ENCODE assay signal across 8 cellular contexts in the genomic region with DNA sequence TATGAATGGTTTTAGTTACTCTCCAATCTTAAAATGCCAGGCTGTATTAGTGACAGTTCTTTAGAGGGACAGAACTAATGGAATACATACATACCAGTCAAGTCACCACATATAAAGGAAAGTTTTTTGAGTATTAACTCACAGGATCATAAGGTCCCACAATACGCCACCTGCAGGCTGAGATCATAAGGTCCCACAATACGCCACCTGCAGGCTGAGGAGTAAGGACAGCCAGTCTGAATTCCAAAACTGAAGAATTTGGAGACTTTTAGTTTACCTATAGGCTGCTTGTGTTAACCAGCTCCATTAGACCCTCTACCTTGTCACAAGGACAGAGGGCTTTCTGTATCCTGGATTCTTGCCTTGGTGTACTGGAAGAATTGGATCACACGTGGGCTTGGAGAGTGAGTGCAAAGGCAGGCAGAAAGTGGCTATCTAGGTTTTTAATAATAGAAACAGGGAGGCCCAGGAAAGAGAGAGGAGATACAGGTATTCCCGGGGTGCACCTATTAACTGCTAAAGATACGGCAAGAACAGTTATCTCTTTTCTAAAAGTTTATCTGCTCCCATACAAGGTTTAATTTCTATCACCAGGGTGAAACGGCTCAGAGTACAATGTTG.
DNase-seq lines count a peak whose midpoint lies in the region; TF ChIP-seq lines count a peak whose summit lies in the region.

No MANE protein-coding gene starts in this region.

- no peak overlapping the region for H2AFZ ChIP-seq in smooth muscle cell (ENCODE audit: low read depth)

- H4K20me1 ChIP-seq in smooth muscle cell (ENCODE audit: low read depth) = no peaks in the 10 kb centered on the region

- TF ChIP-seq POLR2A in breast epithelium (IDR thresholded peaks at IDR 0.05) = no peak

- no peaks in the 10 kb centered on the region for H3K79me2 ChIP-seq in smooth muscle cell (ENCODE audit: low read depth)

- peak; percentile 49 for TF ChIP-seq CTCF in HEK293 (tag by site-specific recombination; IDR thresholded peaks at IDR 0.05)
- peak in 2 of 3 donors; percentile 24 to 27 for TF ChIP-seq CTCF in breast epithelium (IDR thresholded peaks at IDR 0.05)
- TF ChIP-seq CTCF in smooth muscle cell (IDR thresholded peaks at IDR 0.05; ENCODE audit: borderline replicate concordance, insufficient read depth, poor library complexity, severe bottlenecking) = peak; percentile 51

- no peak overlapping the region for H3K9ac ChIP-seq in smooth muscle cell (ENCODE audit: low read depth)

- H3K9me3 ChIP-seq in HEK293 (ENCODE audit: control insufficient read depth, insufficient read depth, low read depth, low read length) (no peaks in the 10 kb centered on the region), breast epithelium (no peaks in the 10 kb centered on the region), smooth muscle cell (replicated peaks; ENCODE audit: low read depth) (no peaks in the 10 kb centered on the region)

- H3K27me3 ChIP-seq in breast epithelium (no peaks in the 10 kb centered on the region), smooth muscle cell (ENCODE audit: low read depth) (no peaks in the 10 kb centered on the region)

- DNase-seq in NCI-H748 (lab: John Stamatoyannopoulos, UW; ENCODE audit: unreplicated experiment) = peak; percentile 32
- no peak for DNase-seq in NCI-H748 treated with DMSO at 0.1 percent for 48 hours (lab: John Stamatoyannopoulos, UW)
- peak; percentile 7 for DNase-seq in M059J (ENCODE audit: low read depth)
- DNase-seq in breast epithelium (ENCODE audit: low spot score in 2 of 2) = no peak
- no peak for DNase-seq in smooth muscle cell (lab: John Stamatoyannopoulos, UW; ENCODE audit: unreplicated experiment)
- DNase-seq in C1 segment of cervical spinal cord (lab: John Stamatoyannopoulos, UW) = no peak
- no peak for DNase-seq in kidney glomerular epithelial cell (lab: John Stamatoyannopoulos, UW)

- H3K27ac ChIP-seq in HEK293 (ENCODE audit: extremely low read depth, low read depth, low read length) = no peak overlapping the region
- H3K27ac ChIP-seq in breast epithelium = no peak overlapping the region
- H3K27ac ChIP-seq in smooth muscle cell (ENCODE audit: low read depth) = no peak overlapping the region

- CTCF ChIA-PET in HEK293 (lab: Yijun Ruan, JAX) = interaction anchor here (0.7 to 1.6 kb wide), 6 partner anchors 11 to 259 kb away, joined by 3 to 4 read pairs (median 4); no protein-coding TSS in a partner anchor

- H3F3A ChIP-seq in smooth muscle cell (ENCODE audit: low read depth) = no peaks in the 10 kb centered on the region

- 70% methylated on average over 6 of the region's 6 CpGs for WGBS in smooth muscle cell (ENCODE audit: low lambda C conversion rate)

- H3K4me3 ChIP-seq in HEK293 (ENCODE audit: low read depth, low read length) = no peak overlapping the region
- no peak overlapping the region for H3K4me3 ChIP-seq in breast epithelium
- no peak overlapping the region for H3K4me3 ChIP-seq in smooth muscle cell

- intact Hi-C loops in breast epithelium (cut with DNase I; ENCODE audit: low total_unique reads) = no loop called here

- POLR2A ChIA-PET in HEK293 (lab: Yijun Ruan, JAX) = no interaction called here

- H3K4me1 ChIP-seq in HEK293 (ENCODE audit: control insufficient read depth, insufficient read depth, low read length) (no peaks in the 10 kb centered on the region), breast epithelium (no peaks in the 10 kb centered on the region), smooth muscle cell (ENCODE audit: low read depth) (no peaks in the 10 kb centered on the region)

- H3K36me3 ChIP-seq in HEK293 (ENCODE audit: control insufficient read depth in 2 of 2, insufficient read depth in 1 of 2, low read length in 2 of 2) = no peaks in the 10 kb centered on the region
- no peaks in the 10 kb centered on the region for H3K36me3 ChIP-seq in breast epithelium
- no peaks in the 10 kb centered on the region for H3K36me3 ChIP-seq in smooth muscle cell (ENCODE audit: low read depth)

- no peak overlapping the region for H3K4me2 ChIP-seq in smooth muscle cell

TF ChIP-seq in HEK293, 187 proteins besides CTCF, POLR2A, EP300 and RAD21:
- TF ChIP-seq ZNF112 (tag by site-specific recombination; IDR thresholded peaks at IDR 0.05) (no peak), ZNF132 (tag by site-specific recombination; IDR thresholded peaks at IDR 0.05; ENCODE audit: borderline replicate concordance) (no peak), ZEB2 (tag by site-specific recombination; IDR thresholded peaks at IDR 0.05) (no peak), KLF16 (tag by site-specific recombination; IDR thresholded peaks at IDR 0.05) (no peak)
- TF ChIP-seq, protein P1, sequence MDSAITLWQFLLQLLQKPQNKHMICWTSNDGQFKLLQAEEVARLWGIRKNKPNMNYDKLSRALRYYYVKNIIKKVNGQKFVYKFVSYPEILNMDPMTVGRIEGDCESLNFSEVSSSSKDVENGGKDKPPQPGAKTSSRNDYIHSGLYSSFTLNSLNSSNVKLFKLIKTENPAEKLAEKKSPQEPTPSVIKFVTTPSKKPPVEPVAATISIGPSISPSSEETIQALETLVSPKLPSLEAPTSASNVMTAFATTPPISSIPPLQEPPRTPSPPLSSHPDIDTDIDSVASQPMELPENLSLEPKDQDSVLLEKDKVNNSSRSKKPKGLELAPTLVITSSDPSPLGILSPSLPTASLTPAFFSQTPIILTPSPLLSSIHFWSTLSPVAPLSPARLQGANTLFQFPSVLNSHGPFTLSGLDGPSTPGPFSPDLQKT (IDR thresholded peaks at IDR 0.05; ENCODE audit: borderline replicate concordance, low read depth, low read length) = no peak
- TF ChIP-seq, protein P2, sequence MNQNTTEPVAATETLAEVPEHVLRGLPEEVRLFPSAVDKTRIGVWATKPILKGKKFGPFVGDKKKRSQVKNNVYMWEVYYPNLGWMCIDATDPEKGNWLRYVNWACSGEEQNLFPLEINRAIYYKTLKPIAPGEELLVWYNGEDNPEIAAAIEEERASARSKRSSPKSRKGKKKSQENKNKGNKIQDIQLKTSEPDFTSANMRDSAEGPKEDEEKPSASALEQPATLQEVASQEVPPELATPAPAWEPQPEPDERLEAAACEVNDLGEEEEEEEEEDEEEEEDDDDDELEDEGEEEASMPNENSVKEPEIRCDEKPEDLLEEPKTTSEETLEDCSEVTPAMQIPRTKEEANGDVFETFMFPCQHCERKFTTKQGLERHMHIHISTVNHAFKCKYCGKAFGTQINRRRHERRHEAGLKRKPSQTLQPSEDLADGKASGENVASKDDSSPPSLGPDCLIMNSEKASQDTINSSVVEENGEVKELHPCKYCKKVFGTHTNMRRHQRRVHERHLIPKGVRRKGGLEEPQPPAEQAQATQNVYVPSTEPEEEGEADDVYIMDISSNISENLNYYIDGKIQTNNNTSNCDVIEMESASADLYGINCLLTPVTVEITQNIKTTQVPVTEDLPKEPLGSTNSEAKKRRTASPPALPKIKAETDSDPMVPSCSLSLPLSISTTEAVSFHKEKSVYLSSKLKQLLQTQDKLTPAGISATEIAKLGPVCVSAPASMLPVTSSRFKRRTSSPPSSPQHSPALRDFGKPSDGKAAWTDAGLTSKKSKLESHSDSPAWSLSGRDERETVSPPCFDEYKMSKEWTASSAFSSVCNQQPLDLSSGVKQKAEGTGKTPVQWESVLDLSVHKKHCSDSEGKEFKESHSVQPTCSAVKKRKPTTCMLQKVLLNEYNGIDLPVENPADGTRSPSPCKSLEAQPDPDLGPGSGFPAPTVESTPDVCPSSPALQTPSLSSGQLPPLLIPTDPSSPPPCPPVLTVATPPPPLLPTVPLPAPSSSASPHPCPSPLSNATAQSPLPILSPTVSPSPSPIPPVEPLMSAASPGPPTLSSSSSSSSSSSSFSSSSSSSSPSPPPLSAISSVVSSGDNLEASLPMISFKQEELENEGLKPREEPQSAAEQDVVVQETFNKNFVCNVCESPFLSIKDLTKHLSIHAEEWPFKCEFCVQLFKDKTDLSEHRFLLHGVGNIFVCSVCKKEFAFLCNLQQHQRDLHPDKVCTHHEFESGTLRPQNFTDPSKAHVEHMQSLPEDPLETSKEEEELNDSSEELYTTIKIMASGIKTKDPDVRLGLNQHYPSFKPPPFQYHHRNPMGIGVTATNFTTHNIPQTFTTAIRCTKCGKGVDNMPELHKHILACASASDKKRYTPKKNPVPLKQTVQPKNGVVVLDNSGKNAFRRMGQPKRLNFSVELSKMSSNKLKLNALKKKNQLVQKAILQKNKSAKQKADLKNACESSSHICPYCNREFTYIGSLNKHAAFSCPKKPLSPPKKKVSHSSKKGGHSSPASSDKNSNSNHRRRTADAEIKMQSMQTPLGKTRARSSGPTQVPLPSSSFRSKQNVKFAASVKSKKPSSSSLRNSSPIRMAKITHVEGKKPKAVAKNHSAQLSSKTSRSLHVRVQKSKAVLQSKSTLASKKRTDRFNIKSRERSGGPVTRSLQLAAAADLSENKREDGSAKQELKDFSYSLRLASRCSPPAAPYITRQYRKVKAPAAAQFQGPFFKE (tag by site-specific recombination; IDR thresholded peaks at IDR 0.05; ENCODE audit: borderline replicate concordance) = no peak

Comparison
In these comparisons a context has a peak if more than half of its experiments do, and no peak if none do; other contexts are left out.
1. DNase-seq: peak in NCI-H748 (single experiment) and M059J (single experiment); none in NCI-H748 treated with DMSO at 0.1 percent for 48 hours (single experiment), breast epithelium (0 of 2), smooth muscle cell (single experiment), C1 segment of cervical spinal cord (0 of 14) and kidney glomerular epithelial cell (single experiment).
2. Peak in every context shown above with its lines, with median percentiles within 50 percentile points of each other: CTCF ChIP-seq.